17 cellular contexts compared by ENCODE assay signal in genomic region chr7:128948312-128948973, GRCh38. TPM values are rescaled to one million over a fixed set of nuclear protein-coding genes. Genes with fewer than 3 reads are reported as not detected.
A peak's percentile ranks its signal among the peaks of the same experiment; 100 is the strongest.
DNase-seq lines count a peak whose midpoint lies in the region; ATAC-seq and TF ChIP-seq lines count a peak whose summit lies in the region.
"Had no signal": no experiment of that assay in that cellular context is flagged by ENCODE, and none has a peak within 500 bp of the region (broad histone marks: within the 10 kb centered on the region; RNA-seq: fewer than 3 reads in every experiment).

No MANE protein-coding gene starts in this region.

- CTCF ChIA-PET in activated B cell treated with CpG ODN at 0.5 μM for 24 hours (lab: Charles Lee) = interaction anchor here (1.1 kb wide), 1 partner anchor 11 kb away, joined by 3 read pairs; the partner anchor contains the start of gene IRF5

- H2BK5ac ChIP-seq in neuronal stem cell (ENCODE audit: low read length) = no peak overlapping the region

- no peak overlapping the region for H2BK120ac ChIP-seq in neuronal stem cell (ENCODE audit: low read depth, low read length)

- peak overlapping the region; percentile 40 to 91 (median 87) for H3K27ac Mint-ChIP-seq in CD14-positive monocyte
- peak overlapping the region; percentile 46 for H3K27ac Mint-ChIP-seq in activated B cell treated with CpG ODN at 0.5 μM for 24 hours

- H3K9ac ChIP-seq in neuronal stem cell (ENCODE audit: low read depth, low read length, poor library complexity) = no peak overlapping the region
- H3K9ac ChIP-seq: parathyroid adenoma had no signal

- H3K9me3 Mint-ChIP-seq in CD14-positive monocyte (no peaks in the 10 kb centered on the region), activated B cell treated with CpG ODN at 0.5 μM for 24 hours (no peaks in the 10 kb centered on the region)

- H3K27me3 ChIP-seq in HL-60 (ENCODE audit: insufficient read depth, poor library complexity, severe bottlenecking) = no peaks in the 10 kb centered on the region
- H3K27me3 ChIP-seq in neuronal stem cell (ENCODE audit: control insufficient read depth in 3 of 3, insufficient read depth in 3 of 3, low read depth in 1 of 3, low read length in 3 of 3) = peaks cover 0 to 5% (median 0%) of the 10 kb centered on the region in 3 experiments
- H3K27me3 ChIP-seq: gastrocnemius medialis, upper lobe of left lung had no signal

- H3K27ac ChIP-seq in HL-60 (replicated peaks) = peak overlapping the region; percentile 55
- no peak overlapping the region for H3K27ac ChIP-seq in neuronal stem cell (replicated peaks; ENCODE audit: low read length)
- H3K27ac ChIP-seq: C4-2B, gastrocnemius medialis, parathyroid adenoma, upper lobe of left lung had no signal

- H3K4me1 Mint-ChIP-seq in CD14-positive monocyte = peaks cover 64% of the 10 kb centered on the region
- H3K4me1 Mint-ChIP-seq in activated B cell treated with CpG ODN at 0.5 μM for 24 hours = peaks cover 30% of the 10 kb centered on the region

- H3K18ac ChIP-seq in neuronal stem cell (ENCODE audit: low read length) = no peak overlapping the region

- H3K36me3 Mint-ChIP-seq in CD14-positive monocyte (peaks cover 78 to 88% of the 10 kb centered on the region in 2 donors), activated B cell treated with CpG ODN at 0.5 μM for 24 hours (ENCODE audit: low read depth) (peaks cover 92% of the 10 kb centered on the region)

- H3K4ac ChIP-seq in neuronal stem cell (ENCODE audit: low read length) = no peak overlapping the region

- TF ChIP-seq CTCF in CD14-positive monocyte (IDR thresholded peaks at IDR 0.05) (no peak), HL-60 (IDR thresholded peaks at IDR 0.05; ENCODE audit: insufficient read depth, low read length) (no peak), activated B cell treated with CpG ODN at 0.5 μM for 24 hours (IDR thresholded peaks at IDR 0.05) (no peak)

- H3K4me3 Mint-ChIP-seq in CD14-positive monocyte (peak overlapping the region in 1 of 2 donors; percentile 55), activated B cell treated with CpG ODN at 0.5 μM for 24 hours (no peak overlapping the region)

- H2BK15ac ChIP-seq in neuronal stem cell (ENCODE audit: low read length) = no peak overlapping the region

- H3K27me3 Mint-ChIP-seq in CD14-positive monocyte (ENCODE audit: low read depth in 3 of 3) (no peaks in the 10 kb centered on the region), activated B cell treated with CpG ODN at 0.5 μM for 24 hours (no peaks in the 10 kb centered on the region)

- ATAC-seq in activated B cell treated with CpG ODN at 0.5 μM for 24 hours (ENCODE audit: low read depth) = no peak
- ATAC-seq in GM18520 (IDR thresholded peaks at IDR 0.05; ENCODE audit: unreplicated experiment) = no peak
- ATAC-seq: gastrocnemius medialis had no signal

- DNase-seq in CD14-positive monocyte (ENCODE audit: low spot score) (no peak), HL-60 (ENCODE audit: low read depth in 1 of 2, low spot score in 1 of 2) (peak; percentile 90 to 97), activated B cell treated with CpG ODN at 0.5 μM for 24 hours (no peak), neuronal stem cell (ENCODE audit: low spot score) (no peak), dedifferentiated amniotic fluid mesenchymal stem cell (ENCODE audit: extremely low spot score) (no peak), GOT3 (lab: John Stamatoyannopoulos, UW) (no peak)
- DNase-seq in activated CD4-positive, alpha-beta T cell treated with anti-CD3 and anti-CD28 coated beads, Interleukin-2, amount 50 U/mL, for 48 hours = no peak
- DNase-seq: activated CD8-positive, alpha-beta memory T cell treated with anti-CD3 and anti-CD28 coated beads for 24 hours; gastrocnemius medialis; NCI-H2081; NCI-H748 treated with DMSO at 0.1 percent for 48 hours; SHP77 treated with DMSO at 0.1 percent for 48 hours; upper lobe of left lung had no signal

- peak overlapping the region; percentile 21 for H3K23ac ChIP-seq in neuronal stem cell (ENCODE audit: low read depth, low read length, poor library complexity)

- peaks cover 6 to 21% of the 10 kb centered on the region in 2 donors for H3K36me3 ChIP-seq in neuronal stem cell (replicated peaks in 1 of 2; ENCODE audit: control insufficient read depth in 2 of 2, insufficient read depth in 2 of 2, low read length in 2 of 2)

- no peak overlapping the region for H2AK5ac ChIP-seq in neuronal stem cell (ENCODE audit: low read depth, low read length)

- intact Hi-C loops in CD14-positive monocyte (cut with micrococcal nuclease) (loop anchor here (5.0 to 10.0 kb wide), 2 partner anchors 41 to 1574 kb away; no protein-coding TSS in a partner anchor), activated B cell treated with CpG ODN at 0.5 μM for 24 hours (cut with micrococcal nuclease) (no loop called here)

- H3K14ac ChIP-seq in neuronal stem cell (ENCODE audit: low read length) = no peak overlapping the region

- H2BK12ac ChIP-seq in neuronal stem cell (ENCODE audit: low read length) = no peak overlapping the region

- WGBS in neuronal stem cell (ENCODE audit: extremely low coverage in 2 of 2, insufficient read length in 2 of 2, insufficient replicate concordance in 1 of 2), 2 donors = no CpG with 5 or more reads among the region's 12 CpGs

- no peak overlapping the region for H4K91ac ChIP-seq in neuronal stem cell (ENCODE audit: low read depth, low read length, poor library complexity)

- H4K8ac ChIP-seq in neuronal stem cell (ENCODE audit: low read depth, low read length) = no peak overlapping the region

- H3K4me3 ChIP-seq in HL-60 (replicated peaks; ENCODE audit: insufficient read depth, low read length) (no peak overlapping the region), neuronal stem cell (ENCODE audit: low read length in 2 of 2) (no peak overlapping the region)
- H3K4me3 ChIP-seq: gastrocnemius medialis, upper lobe of left lung had no signal

- peaks cover 0 to 3% of the 10 kb centered on the region in 2 donors for H3K9me3 ChIP-seq in neuronal stem cell (replicated peaks in 1 of 2; ENCODE audit: control insufficient read depth in 2 of 2, insufficient read depth in 1 of 2, low read depth in 1 of 2, low read length in 2 of 2)
- H3K9me3 ChIP-seq: gastrocnemius medialis, upper lobe of left lung had no signal

- no peak overlapping the region for H2AFZ ChIP-seq in neuronal stem cell (ENCODE audit: low read length)
- H2AFZ ChIP-seq: parathyroid adenoma had no signal

- no peaks in the 10 kb centered on the region for H3K79me1 ChIP-seq in neuronal stem cell (ENCODE audit: low read depth, low read length)

- H3K4me1 ChIP-seq in neuronal stem cell (ENCODE audit: control insufficient read depth in 2 of 2, insufficient read depth in 1 of 2, low read depth in 1 of 2, low read length in 2 of 2) = no peaks in the 10 kb centered on the region
- H3K4me1 ChIP-seq: gastrocnemius medialis had no signal

- POLR2A ChIA-PET in activated B cell treated with CpG ODN at 0.5 μM for 24 hours (lab: Charles Lee) = interaction anchor here (1.1 to 3.0 kb wide), 4 partner anchors 9 to 20 kb away, joined by 5 to 12 read pairs (median 8); no protein-coding TSS in a partner anchor

- no peak overlapping the region for H3K4me2 ChIP-seq in neuronal stem cell (ENCODE audit: insufficient read depth, low read length, poor library complexity, severe bottlenecking)

RNA-seq across cellular contexts. Expression of gene IRF5, which starts 10.7 kb away (rescaled TPM):
- polyA plus RNA-seq in CD14-positive monocyte = 100 to 1,000 TPM; 130 to 170 TPM
- total RNA-seq in activated B cell treated with CpG ODN at 0.5 μM for 24 hours = 145 and 164 TPM in 2 replicates
- polyA plus RNA-seq in neuronal stem cell (2013, experiment 1 of 2) = 0.64 TPM
- polyA plus RNA-seq in neuronal stem cell (2013, experiment 2 of 2) = 0.71 TPM

RNA-seq across cellular contexts. Expression of gene KCP, which starts 37.9 kb away (rescaled TPM):
- polyA plus RNA-seq in CD14-positive monocyte = under 1 TPM in 1 of 2 donors, not detected in 1; 0.11 TPM
- 4.1 and 4.4 TPM in 2 replicates for total RNA-seq in activated B cell treated with CpG ODN at 0.5 μM for 24 hours
- polyA plus RNA-seq in neuronal stem cell (2013, experiment 1 of 2) = 1.0 TPM
- 1.1 TPM for polyA plus RNA-seq in neuronal stem cell (2013, experiment 2 of 2)
- total RNA-seq: LHCN-M2 had no signal

Comparison
In these comparisons a context has a peak if more than half of its experiments do, and no peak if none do; other contexts are left out.
1. DNase-seq: peak in HL-60 (2 of 2); none in CD14-positive monocyte (single experiment), activated B cell treated with CpG ODN at 0.5 μM for 24 hours (single experiment), neuronal stem cell (single experiment), dedifferentiated amniotic fluid mesenchymal stem cell (single experiment), GOT3 (single experiment) and activated CD4-positive, alpha-beta T cell treated with anti-CD3 and anti-CD28 coated beads, Interleukin-2, amount 50 U/mL, for 48 hours (0 of 2).